ENCODE assay signal across 9 cellular contexts in genomic region chr20:51089840-51090239, GRCh38.
"Had no signal": no experiment of that assay in that cellular context is flagged by ENCODE, and none has a peak within 500 bp of the region (broad histone marks: within the 10 kb centered on the region; RNA-seq: fewer than 3 reads in every experiment).

No MANE protein-coding gene starts in this region.

- H3K27ac ChIP-seq: GM23248, HL-60 had no signal

- H3K9ac ChIP-seq: GM23248 had no signal

- H3K27ac Mint-ChIP-seq: HFFc6 had no signal

- FAIRE-seq: K562 had no signal

- H3K4me3 ChIP-seq: GM23248, HAP-1, K562 had no signal

- H2AFZ ChIP-seq: GM23248 had no signal

- DNase-seq: GM23248, GOT3, H7, HFFc6, IMR-90, KG1 had no signal

- H3K4me3 Mint-ChIP-seq: HFFc6 had no signal

- H3K9me3 Mint-ChIP-seq: HFFc6 had no signal

- H3K36me3 ChIP-seq: HAP-1 had no signal

- H3K9me3 ChIP-seq: HAP-1 had no signal
